12 cellular contexts compared by ENCODE assay signal in genomic region chr10:4825456-4825867, GRCh38. TPM values are rescaled to one million over a fixed set of nuclear protein-coding genes. Genes with fewer than 3 reads are reported as not detected.
DNase-seq lines count a peak whose midpoint lies in the region; ATAC-seq and TF ChIP-seq lines count a peak whose summit lies in the region.
"Had no signal": no experiment of that assay in that cellular context is flagged by ENCODE, and none has a peak within 500 bp of the region (broad histone marks: within the 10 kb centered on the region; RNA-seq: fewer than 3 reads in every experiment).

No MANE protein-coding gene starts in this region.

- H4K91ac ChIP-seq in trophoblast cell (ENCODE audit: low read depth, low read length) = no peak overlapping the region

- no peak for TF ChIP-seq CTCF in AG04449 (IDR thresholded peaks at IDR 0.05; ENCODE audit: insufficient read depth, low read length, missing control alignments)

- POLR2A ChIA-PET in AG04449 (lab: Yijun Ruan, JAX) = no interaction called here

- H4K12ac ChIP-seq in trophoblast cell (ENCODE audit: low read depth, low read length) = no peak overlapping the region

- H3K79me2 ChIP-seq in trophoblast cell (ENCODE audit: control insufficient read depth, insufficient read depth, low read length, poor library complexity) = peaks cover 2% of the 10 kb centered on the region

- H3K9me3 ChIP-seq in HUES6 (ENCODE audit: control insufficient read depth, insufficient read depth, low read depth, low read length) = peaks cover 6% of the 10 kb centered on the region
- peaks cover 8% of the 10 kb centered on the region for H3K9me3 ChIP-seq in trophoblast cell (ENCODE audit: insufficient read depth, low read depth, low read length)

- peak overlapping the region; percentile 59 for H3K4me3 ChIP-seq in AG04449 (ENCODE audit: low read depth, low read length)
- H3K4me3 ChIP-seq in HUES6 (ENCODE audit: low read depth, low read length) = 0 out of 2 replicates have a peak overlapping the region, but pooled peaks have one; percentile 57
- H3K4me3 ChIP-seq in trophoblast cell (ENCODE audit: low read depth, low read length) = no peak overlapping the region

- H2BK5ac ChIP-seq in trophoblast cell (ENCODE audit: low read depth, low read length, poor library complexity) = no peak overlapping the region

- no peak overlapping the region for H3K23ac ChIP-seq in trophoblast cell (ENCODE audit: low read length)

- CTCF ChIA-PET in AG04449 (lab: Yijun Ruan, JAX) = interaction anchor here (1.3 to 2.8 kb wide), 3 partner anchors 8 to 608 kb away, joined by 4 to 20 read pairs (median 7); no protein-coding TSS in a partner anchor

- H2AFZ ChIP-seq in trophoblast cell (ENCODE audit: insufficient read depth, low read length, poor library complexity) = no peak overlapping the region

- H3K14ac ChIP-seq in trophoblast cell (ENCODE audit: low read length) = no peak overlapping the region

- H3K79me1 ChIP-seq in trophoblast cell (ENCODE audit: low read length) = peaks cover 3% of the 10 kb centered on the region

- H3K18ac ChIP-seq in trophoblast cell (ENCODE audit: low read length) = no peak overlapping the region

- H3K9ac ChIP-seq in HUES6 (ENCODE audit: low read length) (no peak overlapping the region), trophoblast cell (ENCODE audit: low read length) (no peak overlapping the region)

- no peak for DNase-seq in AG04449 (ENCODE audit: low read depth, low spot score)
- no peak for DNase-seq in trophoblast cell
- DNase-seq in A172 (ENCODE audit: low spot score) = no peak
- no peak for DNase-seq in activated effector memory CD4-positive, alpha-beta T cell treated with anti-CD3 and anti-CD28 coated beads, Interleukin-2, amount 50 U/mL, for 16 hours
- DNase-seq in NCI-H524 (lab: John Stamatoyannopoulos, UW) = no peak
- DNase-seq: DND-41, NCI-H187 treated with DMSO at 0.1 percent for 48 hours, SIG-M5 had no signal

- H2BK12ac ChIP-seq in trophoblast cell (ENCODE audit: low read length) = no peak overlapping the region

- H3K27me3 ChIP-seq in HUES6 (ENCODE audit: control insufficient read depth, insufficient read depth, low read length) = peaks cover 31% of the 10 kb centered on the region
- H3K27me3 ChIP-seq in trophoblast cell (ENCODE audit: insufficient read depth, low read length) = peaks cover 8% of the 10 kb centered on the region

- H3K4ac ChIP-seq in trophoblast cell (ENCODE audit: low read depth, low read length) = no peak overlapping the region

- no peak overlapping the region for H2AK5ac ChIP-seq in trophoblast cell (ENCODE audit: low read length)

- H3K36me3 ChIP-seq in HUES6 (ENCODE audit: control insufficient read depth, insufficient read depth, low read length) = no peaks in the 10 kb centered on the region
- H3K36me3 ChIP-seq in trophoblast cell (ENCODE audit: control insufficient read depth in 1 of 2, insufficient read depth in 2 of 2, low read length in 2 of 2) = no peaks in the 10 kb centered on the region

- peak overlapping the region; percentile 75 for H3K4me2 ChIP-seq in trophoblast cell (ENCODE audit: low read length)

- H3K27ac ChIP-seq in HUES6 (ENCODE audit: low read depth, low read length) (no peak overlapping the region), trophoblast cell (ENCODE audit: low read depth, low read length) (no peak overlapping the region)
- H3K27ac ChIP-seq: HL-60 had no signal

- WGBS in trophoblast cell (ENCODE audit: extremely low coverage, insufficient coverage, insufficient read length) = no CpG with 5 or more reads among the region's 16 CpGs

- no peak overlapping the region for H2BK120ac ChIP-seq in trophoblast cell (ENCODE audit: insufficient read depth, low read length, poor library complexity)

- no peak overlapping the region for H4K8ac ChIP-seq in trophoblast cell (ENCODE audit: low read depth, low read length)

- ATAC-seq in esophagus mucosa = peak; percentile 31
- no peak for ATAC-seq in HG03280 (IDR thresholded peaks at IDR 0.05; ENCODE audit: unreplicated experiment)

- H3K4me1 ChIP-seq in HUES6 (ENCODE audit: control insufficient read depth, insufficient read depth, low read length) = no peaks in the 10 kb centered on the region
- H3K4me1 ChIP-seq in trophoblast cell (ENCODE audit: control insufficient read depth in 1 of 2, insufficient read depth in 2 of 2, low read length in 2 of 2) = peaks cover 3 to 6% of the 10 kb centered on the region in 2 experiments

RNA-seq across cellular contexts. Expression of gene AKR1E2, which starts 0.5 kb away (rescaled TPM):
- 1.3 TPM for total RNA-seq in esophagus mucosa
- polyA plus RNA-seq in trophoblast cell (2013) = 0.31 and 0.42 TPM in 2 replicates
- total RNA-seq in A172 (2014; rRNA removed; shearing (Covaris generic)) = not detected in 2 replicates
